13 cellular contexts compared by ENCODE assay signal in genomic region chr1:93352376-93352775, GRCh38. TPM values are rescaled to one million over a fixed set of nuclear protein-coding genes. Genes with fewer than 3 reads are reported as not detected.
DNase-seq lines count a peak whose midpoint lies in the region; ATAC-seq and TF ChIP-seq lines count a peak whose summit lies in the region.
"Had no signal": no experiment of that assay in that cellular context is flagged by ENCODE, and none has a peak within 500 bp of the region (broad histone marks: within the 10 kb centered on the region; RNA-seq: fewer than 3 reads in every experiment).

No MANE protein-coding gene starts in this region.

- peak overlapping the region; percentile 52 for H3K4me2 ChIP-seq in mammary epithelial cell (ENCODE audit: insufficient read depth, low read depth, low read length)

- no peak overlapping the region for H2AFZ ChIP-seq in mammary epithelial cell (ENCODE audit: low read depth, low read length)

- H3K36me3 ChIP-seq in mammary epithelial cell (ENCODE audit: insufficient read depth, low read length) (peaks cover 30% of the 10 kb centered on the region), psoas muscle (ENCODE audit: insufficient read depth in 1 of 2, low read depth in 1 of 2) (peaks cover 0 to 38% of the 10 kb centered on the region in 2 donors)

- no TSS peak for BruUV-seq in mammary epithelial cell (replicated peaks; lab: Mats Ljungman, UMichigan)

- H3K9me3 ChIP-seq in mammary epithelial cell (replicated peaks; ENCODE audit: insufficient read depth, low read length): no peaks in the 10 kb centered on the region
- no peaks in the 10 kb centered on the region for H3K9me3 ChIP-seq in psoas muscle

- intact Hi-C loops in mammary epithelial cell (cut with micrococcal nuclease): no loop called here
- intact Hi-C loops in psoas muscle (cut with DNase I): no loop called here

- peak overlapping the region; percentile 47 for H3K4me3 Mint-ChIP-seq in activated T-cell treated with anti-CD3 and anti-CD28 coated beads, Interleukin-2, amount 50 U/mL, for 24 hours
- no peak overlapping the region; the same call in 1 of the 2 replicates for H3K4me3 Mint-ChIP-seq in HFFc6

- H3K27ac Mint-ChIP-seq in activated T-cell treated with anti-CD3 and anti-CD28 coated beads, Interleukin-2, amount 50 U/mL, for 24 hours: peak overlapping the region; percentile 77
- peak overlapping the region; percentile 71 for H3K27ac Mint-ChIP-seq in HFFc6

- ATAC-seq in psoas muscle (no peak), HG02840 (IDR thresholded peaks at IDR 0.05; ENCODE audit: low FRiP score, unreplicated experiment) (no peak)
- ATAC-seq: left ventricle myocardium superior had no signal

- H3K4me1 ChIP-seq in mammary epithelial cell (ENCODE audit: insufficient read depth, low read length) (peaks cover 30% of the 10 kb centered on the region), psoas muscle (peaks cover 56% of the 10 kb centered on the region)

- no peak overlapping the region for H3K27ac ChIP-seq in mammary epithelial cell (ENCODE audit: insufficient read depth, low read depth, low read length)
- peak overlapping the region; percentile 94 for H3K27ac ChIP-seq in psoas muscle

- H3K9ac ChIP-seq in mammary epithelial cell (ENCODE audit: insufficient read depth, low read length): no peak overlapping the region

- H3K4me3 ChIP-seq in mammary epithelial cell (replicated peaks in 1 of 3; ENCODE audit: insufficient read depth in 1 of 3, low read depth in 2 of 3, low read length in 3 of 3): no peak overlapping the region
- H3K4me3 ChIP-seq in psoas muscle: no peak overlapping the region

- H3K27me3 ChIP-seq in mammary epithelial cell (ENCODE audit: insufficient read depth, low read length) (no peaks in the 10 kb centered on the region), psoas muscle (ENCODE audit: insufficient read depth in 3 of 3, low read length in 2 of 3) (no peaks in the 10 kb centered on the region)

- H3K4me1 Mint-ChIP-seq in activated T-cell treated with anti-CD3 and anti-CD28 coated beads, Interleukin-2, amount 50 U/mL, for 24 hours (ENCODE audit: low read depth): peaks cover 58% of the 10 kb centered on the region
- peaks cover 46% of the 10 kb centered on the region for H3K4me1 Mint-ChIP-seq in HFFc6 (ENCODE audit: low read depth)

- in situ Hi-C loops in mammary epithelial cell (cut with MboI; ENCODE audit: low sequenced_read_pairs in 2 of 2): no loop called here

- H4K20me1 ChIP-seq in mammary epithelial cell (ENCODE audit: insufficient read depth, low read length): peaks cover 5% of the 10 kb centered on the region

- H3K79me2 ChIP-seq in mammary epithelial cell (ENCODE audit: insufficient read depth, low read length): peaks cover 97% of the 10 kb centered on the region

- dilution Hi-C loops in mammary epithelial cell (cut with HindIII; ENCODE audit: low sequenced_read_pairs): no loop called here

- DNase-seq in activated T-cell treated with anti-CD3 and anti-CD28 coated beads, Interleukin-2, amount 50 U/mL, for 24 hours: no peak
- DNase-seq in activated T-cell treated with anti-CD3 and anti-CD28 coated beads, Interleukin-2, amount 50 U/mL, for 1 hour: no peak
- DNase-seq in HFFc6: no peak
- peak; percentile 72 for DNase-seq in mammary epithelial cell
- no peak for DNase-seq in psoas muscle
- DNase-seq in stimulated activated naive CD4-positive, alpha-beta T cell treated with Interleukin-2 at 50 U/mL for 16 hours (lab: John Stamatoyannopoulos, UW): no peak
- DNase-seq in DMS153 (lab: John Stamatoyannopoulos, UW): no peak
- DNase-seq: cerebellar nuclear complex, DMS 273 treated with DMSO at 0.1 percent for 48 hours, left ventricle myocardium superior, NCI-H146, NCI-H226 had no signal

- H3K9me3 Mint-ChIP-seq in activated T-cell treated with anti-CD3 and anti-CD28 coated beads, Interleukin-2, amount 50 U/mL, for 24 hours: no peaks in the 10 kb centered on the region
- H3K9me3 Mint-ChIP-seq in HFFc6: no peaks in the 10 kb centered on the region

- peaks cover 85% of the 10 kb centered on the region for H3K36me3 Mint-ChIP-seq in activated T-cell treated with anti-CD3 and anti-CD28 coated beads, Interleukin-2, amount 50 U/mL, for 24 hours (ENCODE audit: low read depth)
- H3K36me3 Mint-ChIP-seq in HFFc6 (ENCODE audit: low read depth): peaks cover 39% of the 10 kb centered on the region

- no peak for TF ChIP-seq CTCF in HFFc6 (IDR thresholded peaks at IDR 0.05)
- no peak for TF ChIP-seq CTCF in mammary epithelial cell (conservative IDR thresholded peaks at IDR 0.05 in 1 of 2, IDR thresholded peaks at IDR 0.05 in 1 of 2; ENCODE audit: extremely low read depth in 1 of 2, insufficient read depth in 1 of 2, low read depth in 1 of 2, low read length in 2 of 2)
- no peak for TF ChIP-seq CTCF in psoas muscle (IDR thresholded peaks at IDR 0.05)

- no peaks in the 10 kb centered on the region for H3K27me3 Mint-ChIP-seq in activated T-cell treated with anti-CD3 and anti-CD28 coated beads, Interleukin-2, amount 50 U/mL, for 24 hours
- no peaks in the 10 kb centered on the region for H3K27me3 Mint-ChIP-seq in HFFc6 (ENCODE audit: insufficient read depth)

- CTCF ChIA-PET in mammary epithelial cell (lab: Charles Lee; ENCODE audit: low non-redundant PET): no interaction called here

RNA-seq across cellular contexts. Expression of gene DR1, which starts 6.7 kb away (rescaled TPM):
- 10 to 100 TPM; 76.8 to 90.8 (median 83.1) TPM for total RNA-seq in HFFc6 (2021; fragmentation: NEBNext Ultra II Directional; extraction: Animal tissue kit (Norgen Biotek cat#: 25700))
- total RNA-seq in mammary epithelial cell (10 to 100 TPM; 35.8 to 79.2 TPM), psoas muscle (10 to 100 TPM; 38.1 to 46.7 (median 42.6) TPM)
- polyA plus RNA-seq in mammary epithelial cell (25.7 TPM), psoas muscle (10 to 100 TPM; 13.6 to 35.6 (median 21.5) TPM)
- 55.4 TPM for polyA minus RNA-seq in mammary epithelial cell
